ENCODE assay signal across 2 cellular contexts in genomic region chr2:196268022-196268421, GRCh38.
TF ChIP-seq lines count a peak whose summit lies in the region.

No MANE protein-coding gene starts in this region.

TF ChIP-seq in HepG2, 621 proteins besides CTCF, POLR2A, EP300 and RAD21:
- TF ChIP-seq SNRNP70 (IDR thresholded peaks at IDR 0.05; ENCODE audit: low read depth, low read length) (no peak), PAWR (CRISPR knock-in tag; IDR thresholded peaks at IDR 0.05; ENCODE audit: borderline replicate concordance) (no peak), ZFP36 (IDR thresholded peaks at IDR 0.05; ENCODE audit: borderline replicate concordance, low read depth, low read length, partially characterized antibody) (no peak), PRMT3 (CRISPR knock-in tag; IDR thresholded peaks at IDR 0.05; ENCODE audit: borderline replicate concordance, low read depth) (no peak), PHF8 (CRISPR knock-in tag; IDR thresholded peaks at IDR 0.05) (no peak), ZNF484 (CRISPR knock-in tag; IDR thresholded peaks at IDR 0.05; ENCODE audit: borderline replicate concordance, low read depth) (no peak), ZBTB25 (CRISPR knock-in tag; IDR thresholded peaks at IDR 0.05) (no peak), HDAC6 (IDR thresholded peaks at IDR 0.05; ENCODE audit: low read depth, low read length) (no peak), NR3C1 (CRISPR knock-in tag; IDR thresholded peaks at IDR 0.05) (no peak), PHF20 (CRISPR knock-in tag; IDR thresholded peaks at IDR 0.05) (no peak), RFX1 (IDR thresholded peaks at IDR 0.05) (no peak), BCL3 (CRISPR knock-in tag; IDR thresholded peaks at IDR 0.05) (no peak), ZC3H4 (CRISPR knock-in tag; IDR thresholded peaks at IDR 0.05; ENCODE audit: borderline replicate concordance) (no peak), GTF2F1 (IDR thresholded peaks at IDR 0.05; ENCODE audit: low read length) (no peak), ZNF512 (CRISPR knock-in tag; IDR thresholded peaks at IDR 0.05) (no peak), TBP (CRISPR knock-in tag; IDR thresholded peaks at IDR 0.05) (no peak)

TF ChIP-seq in GM23338, 12 proteins besides CTCF, POLR2A, EP300 and RAD21:
- no peak for TF ChIP-seq REST (IDR thresholded peaks at IDR 0.05; ENCODE audit: unreplicated experiment)
